In genomic region chr1:106613106-106613505, GRCh38 we compare ENCODE assay signal across 22 cellular contexts.
DNase-seq lines count a peak whose midpoint lies in the region; ATAC-seq and TF ChIP-seq lines count a peak whose summit lies in the region.
"Had no signal": no experiment of that assay in that cellular context is flagged by ENCODE, and none has a peak within 500 bp of the region (broad histone marks: within the 10 kb centered on the region; RNA-seq: fewer than 3 reads in every experiment).

No MANE protein-coding gene starts in this region.

- H3K36me3 ChIP-seq in mammary epithelial cell (ENCODE audit: insufficient read depth, low read length): no peaks in the 10 kb centered on the region
- no peaks in the 10 kb centered on the region for H3K36me3 ChIP-seq in GM23248 (ENCODE audit: low read depth)
- H3K36me3 ChIP-seq: BE2C had no signal

- H3K36me3 Mint-ChIP-seq in MCF 10A (ENCODE audit: insufficient read depth, unreplicated experiment) (no peaks in the 10 kb centered on the region), osteocyte (ENCODE audit: unreplicated experiment) (no peaks in the 10 kb centered on the region)
- H3K36me3 Mint-ChIP-seq: CD4-positive, alpha-beta memory T cell had no signal

- TF ChIP-seq CTCF in mammary epithelial cell (conservative IDR thresholded peaks at IDR 0.05 in 1 of 2, IDR thresholded peaks at IDR 0.05 in 1 of 2; ENCODE audit: extremely low read depth in 1 of 2, insufficient read depth in 1 of 2, low read depth in 1 of 2, low read length in 2 of 2) (no peak), MCF 10A (IDR thresholded peaks at IDR 0.05; ENCODE audit: unreplicated experiment) (no peak), osteocyte (IDR thresholded peaks at IDR 0.05) (no peak)

- H3K27me3 ChIP-seq in mammary epithelial cell (ENCODE audit: insufficient read depth, low read length) (no peaks in the 10 kb centered on the region), GM23248 (replicated peaks; ENCODE audit: insufficient read depth) (no peaks in the 10 kb centered on the region)
- H3K27me3 ChIP-seq: BE2C had no signal

- no peak overlapping the region for H3K4me3 Mint-ChIP-seq in MCF 10A (ENCODE audit: unreplicated experiment)
- no peak overlapping the region for H3K4me3 Mint-ChIP-seq in osteocyte (ENCODE audit: unreplicated experiment)
- H3K4me3 Mint-ChIP-seq: CD4-positive, alpha-beta memory T cell; GM23338; H9 had no signal

- H3K9ac ChIP-seq in mammary epithelial cell (ENCODE audit: insufficient read depth, low read length) (no peak overlapping the region), GM23248 (no peak overlapping the region)

- peak; percentile 14 for DNase-seq in mammary epithelial cell
- no peak for DNase-seq in MCF 10A (ENCODE audit: unreplicated experiment)
- DNase-seq in GM23248: peak; percentile 38
- peak; percentile 51 for DNase-seq in cerebellar cortex (ENCODE audit: low spot score)
- DNase-seq in stromal cell of bone marrow (ENCODE audit: low read depth): peak; percentile 18
- DNase-seq in T1000 (lab: John Stamatoyannopoulos, UW): no peak
- no peak for DNase-seq in osteocyte (ENCODE audit: extremely low spot score, unreplicated experiment)
- DNase-seq: ACHN; AML-193; BE2C; C1 segment of cervical spinal cord; Caco-2; CD4-positive, alpha-beta memory T cell; DMS153; DND-41; GDM1; H9 had no signal

- no peak for ATAC-seq in HG03139 (IDR thresholded peaks at IDR 0.05; ENCODE audit: unreplicated experiment)
- ATAC-seq: GM12878, GM23338, HCT116 had no signal

- BruUV-seq in mammary epithelial cell (replicated peaks; lab: Mats Ljungman, UMichigan): no TSS peak
- no TSS peak for BruUV-seq in MCF 10A (replicated peaks; lab: Mats Ljungman, UMichigan)

- H3K79me2 ChIP-seq in mammary epithelial cell (ENCODE audit: insufficient read depth, low read length) (no peaks in the 10 kb centered on the region), GM23248 (ENCODE audit: insufficient read depth) (no peaks in the 10 kb centered on the region)

- CTCF ChIA-PET in mammary epithelial cell (lab: Charles Lee; ENCODE audit: low non-redundant PET) (no interaction called here), MCF 10A (lab: Yijun Ruan, JAX) (no interaction called here)

- intact Hi-C loops in mammary epithelial cell (cut with micrococcal nuclease) (no loop called here), MCF 10A (cut with micrococcal nuclease) (no loop called here)

- POLR2A ChIA-PET in MCF 10A (lab: Yijun Ruan, JAX): interaction anchor here (0.6 kb wide), 1 partner anchor 439 kb away, joined by 3 read pairs; no protein-coding TSS in a partner anchor

- 2% methylated on average over 3 of the region's 3 CpGs for WGBS in mammary epithelial cell (ENCODE audit: low coverage, missing lambda C conversion rate)
- 24 to 37% methylated on average over 3 of the region's 3 CpGs for WGBS in GM23248 (ENCODE audit: low coverage in 1 of 2, low lambda C conversion rate in 2 of 2, missing lambda C conversion rate in 2 of 2), 2 experiments

- H3K9me3 ChIP-seq in mammary epithelial cell (replicated peaks; ENCODE audit: insufficient read depth, low read length) (no peaks in the 10 kb centered on the region), GM23248 (ENCODE audit: low read depth) (no peaks in the 10 kb centered on the region)
- H3K9me3 ChIP-seq: BE2C, Caco-2 had no signal

- peaks cover 17% of the 10 kb centered on the region for H3K4me1 ChIP-seq in mammary epithelial cell (ENCODE audit: insufficient read depth, low read length)
- 0 out of 2 replicates have a peak, but pooled peaks cover 10% of the 10 kb centered on the region for H3K4me1 ChIP-seq in GM23248 (ENCODE audit: insufficient read depth)
- H3K4me1 ChIP-seq: BE2C, Caco-2 had no signal

- no peaks in the 10 kb centered on the region for H3K9me2 ChIP-seq in GM23248 (ENCODE audit: insufficient read depth)

- H3K4me3 ChIP-seq in mammary epithelial cell (replicated peaks in 1 of 3; ENCODE audit: insufficient read depth in 1 of 3, low read depth in 2 of 3, low read length in 3 of 3) (no peak overlapping the region), GM23248 (no peak overlapping the region)
- H3K4me3 ChIP-seq: GM12878, GM23338 had no signal

- H3K27ac Mint-ChIP-seq in MCF 10A (ENCODE audit: low read depth, unreplicated experiment) (no peak overlapping the region), osteocyte (ENCODE audit: unreplicated experiment) (no peak overlapping the region)
- H3K27ac Mint-ChIP-seq: CD4-positive, alpha-beta memory T cell; GM23338; H9 had no signal

- H3K27ac ChIP-seq in mammary epithelial cell (ENCODE audit: insufficient read depth, low read depth, low read length): no peak overlapping the region
- H3K27ac ChIP-seq in GM23248: no peak overlapping the region
- H3K27ac ChIP-seq: 22Rv1 had no signal

- H2AFZ ChIP-seq in mammary epithelial cell (ENCODE audit: low read depth, low read length) (no peak overlapping the region), GM23248 (no peak overlapping the region)
- H2AFZ ChIP-seq: GM23338 had no signal

- no peaks in the 10 kb centered on the region for H3K9me3 Mint-ChIP-seq in MCF 10A (ENCODE audit: unreplicated experiment)
- peaks cover 18% of the 10 kb centered on the region for H3K9me3 Mint-ChIP-seq in osteocyte (ENCODE audit: unreplicated experiment)
- H3K9me3 Mint-ChIP-seq: GM23338 had no signal

- no peaks in the 10 kb centered on the region for H3K4me1 Mint-ChIP-seq in MCF 10A (ENCODE audit: insufficient read depth, unreplicated experiment)
- H3K4me1 Mint-ChIP-seq in osteocyte (ENCODE audit: unreplicated experiment): no peaks in the 10 kb centered on the region
- H3K4me1 Mint-ChIP-seq: CD4-positive, alpha-beta memory T cell; GM23338; H9 had no signal

- H3F3A ChIP-seq in GM23248 (ENCODE audit: insufficient read depth): no peaks in the 10 kb centered on the region

- in situ Hi-C loops in mammary epithelial cell (cut with MboI; ENCODE audit: low sequenced_read_pairs in 2 of 2): no loop called here
- in situ Hi-C loops in GM23248 (cut with MboI): no loop called here

- H3K27me3 Mint-ChIP-seq in MCF 10A (ENCODE audit: insufficient read depth, unreplicated experiment) (no peaks in the 10 kb centered on the region), osteocyte (ENCODE audit: unreplicated experiment) (no peaks in the 10 kb centered on the region)
- H3K27me3 Mint-ChIP-seq: CD4-positive, alpha-beta memory T cell had no signal

- no peaks in the 10 kb centered on the region for H4K20me1 ChIP-seq in mammary epithelial cell (ENCODE audit: insufficient read depth, low read length)
- H4K20me1 ChIP-seq in GM23248 (ENCODE audit: insufficient read depth): no peaks in the 10 kb centered on the region

- dilution Hi-C loops in mammary epithelial cell (cut with HindIII; ENCODE audit: low sequenced_read_pairs): no loop called here

- H3K4me2 ChIP-seq in mammary epithelial cell (ENCODE audit: insufficient read depth, low read depth, low read length) (no peak overlapping the region), GM23248 (ENCODE audit: unreplicated experiment) (no peak overlapping the region)
- H3K4me2 ChIP-seq: GM23338 had no signal

Comparison
In these comparisons a context has a peak if more than half of its experiments do, and no peak if none do; other contexts are left out.
1. DNase-seq: peak in mammary epithelial cell (single experiment), GM23248 (single experiment), cerebellar cortex (single experiment) and stromal cell of bone marrow (single experiment); none in MCF 10A (single experiment), T1000 (single experiment) and osteocyte (single experiment).